In the genomic region with DNA sequence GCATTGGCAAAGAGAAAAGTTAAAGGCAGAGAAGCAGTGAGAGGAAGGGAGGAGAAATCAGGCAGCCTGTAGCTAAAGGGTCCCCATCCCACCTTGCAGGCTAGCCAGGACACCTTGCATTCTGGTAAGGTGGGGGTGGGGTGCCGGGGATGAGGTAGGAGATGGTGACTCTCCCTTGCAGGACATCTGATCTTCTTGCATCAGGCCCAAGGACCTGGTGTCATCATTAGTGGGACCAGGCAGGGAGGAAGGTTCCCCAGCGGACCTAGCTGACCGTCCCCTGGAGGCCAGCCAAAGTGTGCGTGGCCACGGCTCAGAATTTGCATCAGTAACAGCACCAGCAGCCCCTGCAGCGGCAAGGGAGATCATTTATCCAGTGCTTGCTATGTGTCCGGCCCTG, we compare ENCODE assay signal across 17 cellular contexts. TPM values are rescaled to one million over a fixed set of nuclear protein-coding genes. Genes with fewer than 3 reads are reported as not detected.
DNase-seq lines count a peak whose midpoint lies in the region; ATAC-seq and TF ChIP-seq lines count a peak whose summit lies in the region.
"Had no signal": no experiment of that assay in that cellular context is flagged by ENCODE, and none has a peak within 500 bp of the region (broad histone marks: within the 10 kb centered on the region; RNA-seq: fewer than 3 reads in every experiment).

No MANE protein-coding gene starts in this region.

- no peak overlapping the region for H3K56ac ChIP-seq in IMR-90 (ENCODE audit: extremely low read depth, insufficient read depth, low read length)

- H3K36me3 ChIP-seq in BLaER1 = no peaks in the 10 kb centered on the region
- H3K36me3 ChIP-seq in IMR-90 (ENCODE audit: control insufficient read depth, insufficient read depth, low read length) = no peaks in the 10 kb centered on the region
- H3K36me3 ChIP-seq: HAP-1 had no signal

- no peak overlapping the region for H4K91ac ChIP-seq in IMR-90 (ENCODE audit: insufficient read depth, low read depth, low read length)

- no peak overlapping the region for H2BK15ac ChIP-seq in IMR-90 (ENCODE audit: low read depth, low read length)

- H4K20me1 ChIP-seq in BLaER1 = no peaks in the 10 kb centered on the region
- H4K20me1 ChIP-seq in IMR-90 (ENCODE audit: insufficient read depth, low read length) = no peaks in the 10 kb centered on the region; the same call in none of the 2 replicates

- H2BK5ac ChIP-seq in IMR-90 (ENCODE audit: low read depth, low read length, poor library complexity, severe bottlenecking) = no peak overlapping the region

- ATAC-seq in IMR-90 (ENCODE audit: low read depth) = no peak
- ATAC-seq in stimulated activated naive CD8-positive, alpha-beta T cell treated with anti-CD3 and anti-CD28 coated beads, Interleukin-15, Interleukin-2, amounts not matched to agents 100 U/mL and 50 U/mL, for 24 hours = no peak
- ATAC-seq: HepG2 had no signal

- TF ChIP-seq RAD21 in IMR-90 (IDR thresholded peaks at IDR 0.05; ENCODE audit: low read length) = no peak

- no peak for TF ChIP-seq POLR2A in IMR-90 (IDR thresholded peaks at IDR 0.05; ENCODE audit: low read depth, low read length)

- no peak overlapping the region for H3K14ac ChIP-seq in IMR-90 (replicated peaks; ENCODE audit: low read depth, low read length)

- no peak for DNase-seq in IMR-90
- DNase-seq in mesothelial cell of epicardium (ENCODE audit: low spot score in 2 of 2, unreplicated experiment in 2 of 2) = no peak
- no peak for DNase-seq in SW480 (ENCODE audit: low spot score)
- DNase-seq in activated T-cell treated with anti-CD3 and anti-CD28 coated beads, Interleukin-2, amount 50 U/mL, for 24 hours = no peak
- DNase-seq in DMS114 treated with DMSO at 0.1 percent for 48 hours (lab: John Stamatoyannopoulos, UW; ENCODE audit: unreplicated experiment) = no peak
- DNase-seq in stimulated activated naive CD8-positive, alpha-beta T cell treated with anti-CD3 and anti-CD28 coated beads, Interleukin-15, Interleukin-2, amounts not matched to agents 100 U/mL and 50 U/mL, for 24 hours = no peak
- DNase-seq: ACHN; CD4-positive, alpha-beta memory T cell; DMS153; DMS79 treated with DMSO at 0.1 percent for 48 hours; EL; GOT3 had no signal

- H3K4me1 Mint-ChIP-seq in brain = peaks cover 25% of the 10 kb centered on the region
- peaks cover 25% of the 10 kb centered on the region for H3K4me1 Mint-ChIP-seq in mesothelial cell of epicardium
- peaks cover 8% of the 10 kb centered on the region for H3K4me1 Mint-ChIP-seq in activated T-cell treated with anti-CD3 and anti-CD28 coated beads, Interleukin-2, amount 50 U/mL, for 24 hours (ENCODE audit: low read depth)

- BruUV-seq in IMR-90 (replicated peaks; lab: Mats Ljungman, UMichigan) = no TSS peak

- TF ChIP-seq CTCF in IMR-90 (conservative IDR thresholded peaks at IDR 0.05; ENCODE audit: low read depth, low read length) (no peak), brain (conservative IDR thresholded peaks at IDR 0.05) (no peak), mesothelial cell of epicardium (IDR thresholded peaks at IDR 0.05; ENCODE audit: unreplicated experiment) (no peak)

- dilution Hi-C loops in IMR-90 (cut with HindIII; ENCODE audit: low sequenced_read_pairs, unreplicated experiment) = no loop called here

- POLR2A ChIA-PET in IMR-90 (lab: Charles Lee; ENCODE audit: unreplicated experiment) = no interaction called here

- H2AK9ac ChIP-seq in IMR-90 (replicated peaks; ENCODE audit: low read depth, low read length, poor library complexity) = peak overlapping the region; percentile 25

- peak overlapping the region; percentile 97 for H3K4me2 ChIP-seq in BLaER1
- H3K4me2 ChIP-seq in IMR-90 (ENCODE audit: low read depth, low read length) = no peak overlapping the region

- H4K8ac ChIP-seq in IMR-90 (ENCODE audit: low read depth in 2 of 2, low read length in 2 of 2) = no peak overlapping the region

- CTCF ChIA-PET in IMR-90 (lab: Yijun Ruan, JAX) = no interaction called here

- intact Hi-C loops in IMR-90 (cut with micrococcal nuclease) = no loop called here

- peak overlapping the region; percentile 87 for H3K27ac ChIP-seq in BLaER1
- no peak overlapping the region for H3K27ac ChIP-seq in IMR-90 (ENCODE audit: insufficient read depth, low read length)
- H3K27ac ChIP-seq: C4-2B had no signal

- H3K18ac ChIP-seq in IMR-90 (ENCODE audit: low read depth, low read length) = no peak overlapping the region

- in situ Hi-C loops in IMR-90 (cut with MboI; ENCODE audit: low sequenced_read_pairs) = no loop called here

- peaks cover 0 to 5% (median 0%) of the 10 kb centered on the region in 5 experiments for H3K9me3 Mint-ChIP-seq in brain
- H3K9me3 Mint-ChIP-seq in mesothelial cell of epicardium = no peaks in the 10 kb centered on the region
- H3K9me3 Mint-ChIP-seq in activated T-cell treated with anti-CD3 and anti-CD28 coated beads, Interleukin-2, amount 50 U/mL, for 24 hours = no peaks in the 10 kb centered on the region

- peaks cover 5% of the 10 kb centered on the region for H3K27me3 ChIP-seq in BLaER1
- H3K27me3 ChIP-seq in IMR-90 (ENCODE audit: control insufficient read depth, insufficient read depth, low read length) = no peaks in the 10 kb centered on the region; the same call in 1 of the 2 replicates

- H3K9me1 ChIP-seq in IMR-90 (ENCODE audit: insufficient read depth, low read length) = 0 out of 2 replicates have a peak, but pooled peaks cover 2% of the 10 kb centered on the region

- H3K4me1 ChIP-seq in BLaER1 (peaks cover 73% of the 10 kb centered on the region), IMR-90 (ENCODE audit: control insufficient read depth, insufficient read depth, low read length) (no peaks in the 10 kb centered on the region)

- H4K5ac ChIP-seq in IMR-90 (ENCODE audit: low read depth, low read length) = no peak overlapping the region

- peak overlapping the region in 4 of 5 experiments; percentile 33 to 76 (median 56) for H3K27ac Mint-ChIP-seq in brain
- H3K27ac Mint-ChIP-seq in mesothelial cell of epicardium = peak overlapping the region; percentile 22
- H3K27ac Mint-ChIP-seq in activated T-cell treated with anti-CD3 and anti-CD28 coated beads, Interleukin-2, amount 50 U/mL, for 24 hours = no peak overlapping the region

- peak overlapping the region; percentile 42; the same call in 1 of the 2 replicates for H3K9ac ChIP-seq in BLaER1
- no peak overlapping the region for H3K9ac ChIP-seq in IMR-90 (ENCODE audit: low read depth, low read length)

- no peak overlapping the region for H2BK20ac ChIP-seq in IMR-90 (ENCODE audit: low read depth, low read length)

- H3K79me1 ChIP-seq in IMR-90 (ENCODE audit: low read depth in 1 of 2, low read length in 2 of 2) = peaks cover 3 to 7% of the 10 kb centered on the region in 2 experiments; a peak in 3 of 4 replicates

- H3K4ac ChIP-seq in IMR-90 (ENCODE audit: low read depth, low read length) = no peak overlapping the region

- H3K23ac ChIP-seq in IMR-90 (ENCODE audit: low read depth, low read length) = peak overlapping the region; percentile 23; the same call in 1 of the 2 replicates

- H2BK120ac ChIP-seq in IMR-90 (ENCODE audit: low read depth, low read length) = no peak overlapping the region

- no peak overlapping the region for H2AK5ac ChIP-seq in IMR-90 (ENCODE audit: low read depth, low read length)

- H3K4me3 ChIP-seq in BLaER1 = peak overlapping the region; percentile 47
- no peak overlapping the region for H3K4me3 ChIP-seq in IMR-90 (ENCODE audit: insufficient read depth, low read depth, low read length)
- H3K4me3 ChIP-seq: HAP-1 had no signal

- H3K4me3 Mint-ChIP-seq in brain = no peak overlapping the region
- no peak overlapping the region for H3K4me3 Mint-ChIP-seq in mesothelial cell of epicardium
- H3K4me3 Mint-ChIP-seq in activated T-cell treated with anti-CD3 and anti-CD28 coated beads, Interleukin-2, amount 50 U/mL, for 24 hours = no peak overlapping the region
- H3K4me3 Mint-ChIP-seq: CD4-positive, alpha-beta memory T cell had no signal

- H3K36me3 Mint-ChIP-seq in brain (no peaks in the 10 kb centered on the region), mesothelial cell of epicardium (no peaks in the 10 kb centered on the region)
- H3K36me3 Mint-ChIP-seq in activated T-cell treated with anti-CD3 and anti-CD28 coated beads, Interleukin-2, amount 50 U/mL, for 24 hours (ENCODE audit: low read depth) = no peaks in the 10 kb centered on the region
- H3K36me3 Mint-ChIP-seq: CD4-positive, alpha-beta memory T cell had no signal

- H2AFZ ChIP-seq in IMR-90 (replicated peaks; ENCODE audit: low read length, poor library complexity) = peak overlapping the region; percentile 60

- H3K9me3 ChIP-seq in BLaER1 = no peaks in the 10 kb centered on the region
- no peaks in the 10 kb centered on the region for H3K9me3 ChIP-seq in IMR-90 (ENCODE audit: control insufficient read depth, insufficient read depth, low read length)
- H3K9me3 ChIP-seq: HAP-1 had no signal

- H3K27me3 Mint-ChIP-seq in brain (peaks cover 20% of the 10 kb centered on the region), mesothelial cell of epicardium (ENCODE audit: low read depth) (peaks cover 15% of the 10 kb centered on the region)
- no peaks in the 10 kb centered on the region for H3K27me3 Mint-ChIP-seq in activated T-cell treated with anti-CD3 and anti-CD28 coated beads, Interleukin-2, amount 50 U/mL, for 24 hours
- H3K27me3 Mint-ChIP-seq: CD4-positive, alpha-beta memory T cell had no signal

- WGBS in IMR-90 (ENCODE audit: extremely low coverage in 2 of 2, insufficient read length in 1 of 2), 2 experiments = 40% methylated on average over 1 of the region's 7 CpGs; no CpG with 5 or more reads in 1 of the 2 experiments

TF ChIP-seq in IMR-90, 13 proteins besides CTCF, POLR2A, EP300 and RAD21 (continues in another document):
- no peak for TF ChIP-seq RFX5 (IDR thresholded peaks at IDR 0.05; ENCODE audit: low read depth, low read length)
- TF ChIP-seq CEBPB (IDR thresholded peaks at IDR 0.05; ENCODE audit: low read depth, low read length) = no peak

RNA-seq across cellular contexts. Expression of a gene that starts 21.7 kb away (rescaled TPM):
- total RNA-seq in IMR-90 (2012; rRNA removed) = 6.7 and 7.3 TPM in 2 replicates
- polyA plus RNA-seq in IMR-90 (2012; rRNA removed) = 15.0 and 16.3 TPM in 2 replicates
- 19.3 and 25.4 TPM in 2 replicates for polyA plus RNA-seq in IMR-90 (2012; cell fraction: cytosol; rRNA removed)
- 3.4 and 8.3 TPM in 2 replicates for polyA plus RNA-seq in IMR-90 (2012; cell fraction: nucleus; rRNA removed; ENCODE audit: low replicate concordance)
- 119 TPM for polyA plus RNA-seq in brain (ENCODE audit: insufficient read depth, low read depth, low replicate concordance)
- total RNA-seq in mesothelial cell of epicardium = 10.0 to 12.1 TPM (median 11.4 TPM) in 3 replicates

RNA-seq across cellular contexts. Expression of a gene that starts 27.5 kb away (rescaled TPM):
- 5.0 and 6.7 TPM in 2 replicates for total RNA-seq in IMR-90 (2012; rRNA removed)
- 0.83 and 1.2 TPM in 2 replicates for polyA plus RNA-seq in IMR-90 (2012; rRNA removed)
- 0.16 and 0.32 TPM in 2 replicates for polyA plus RNA-seq in IMR-90 (2012; cell fraction: cytosol; rRNA removed)
- 0.65 and 4.4 TPM in 2 replicates for polyA plus RNA-seq in IMR-90 (2012; cell fraction: nucleus; rRNA removed; ENCODE audit: low replicate concordance)
- 3.7 TPM for polyA plus RNA-seq in brain (ENCODE audit: insufficient read depth, low read depth, low replicate concordance)
- 2.6 to 3.2 TPM (median 2.8 TPM) in 3 replicates for total RNA-seq in mesothelial cell of epicardium

RNA-seq across cellular contexts. Expression of a gene that starts 39.3 kb away (rescaled TPM):
- total RNA-seq in IMR-90 (2012; rRNA removed) (5.6 and 13.9 TPM in 2 replicates), mesothelial cell of epicardium (8.1 to 8.5 TPM (median 8.3 TPM) in 3 replicates)
- polyA plus RNA-seq in IMR-90 (2012; rRNA removed) (3.8 TPM in 2 replicates), brain (ENCODE audit: insufficient read depth, low read depth, low replicate concordance) (3.5 TPM)
- polyA plus RNA-seq in IMR-90 (2012; cell fraction: cytosol; rRNA removed) = 2.7 and 5.0 TPM in 2 replicates
- 3.0 and 3.1 TPM in 2 replicates for polyA plus RNA-seq in IMR-90 (2012; cell fraction: nucleus; rRNA removed; ENCODE audit: low replicate concordance)
